In the genomic region with DNA sequence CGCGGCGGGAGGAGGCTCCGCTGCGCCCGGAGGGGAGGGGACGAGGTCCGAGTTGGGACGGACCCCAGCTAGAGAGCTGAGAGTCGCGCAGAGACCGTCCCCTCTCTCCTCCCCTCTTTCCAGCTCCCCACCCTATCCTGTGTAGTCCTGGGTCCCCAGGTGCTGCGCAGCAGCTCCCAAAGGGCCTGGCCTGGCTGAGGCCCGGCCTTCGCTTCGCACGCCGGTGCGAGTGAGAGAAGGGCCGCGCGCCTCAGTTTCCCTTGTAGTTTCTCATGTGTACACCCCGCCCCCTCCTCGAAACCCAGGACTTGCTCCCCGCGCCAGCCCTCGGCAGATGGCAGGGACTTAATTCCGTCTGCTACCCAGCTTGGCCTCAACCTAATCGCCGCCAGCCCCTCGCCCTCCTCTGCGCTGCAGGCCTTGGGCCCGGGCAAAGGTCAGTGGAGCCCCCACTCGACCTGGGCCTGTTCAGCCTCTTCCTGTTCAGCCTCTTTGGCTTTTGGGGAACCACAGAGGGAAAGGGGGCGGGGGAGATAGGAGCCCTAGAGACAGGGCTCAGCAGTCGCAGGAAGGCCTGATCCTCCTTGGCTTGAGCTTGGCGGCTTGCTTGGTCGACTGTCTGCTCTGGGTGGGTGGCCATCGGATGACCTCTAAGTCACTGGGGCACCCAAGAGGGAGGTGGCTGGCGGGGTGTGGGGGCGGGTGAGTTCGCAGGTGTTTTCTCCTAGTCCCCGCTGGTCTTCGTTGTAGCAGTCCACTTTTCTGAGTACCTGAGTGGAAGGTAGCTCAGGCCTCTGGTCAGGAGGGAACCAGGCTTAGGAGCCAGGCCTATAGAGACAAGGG, we compare ENCODE assay signal across 8 cellular contexts. TPM values are rescaled to one million over a fixed set of nuclear protein-coding genes. Genes with fewer than 3 reads are reported as not detected.
DNase-seq lines count a peak whose midpoint lies in the region; ATAC-seq, FAIRE-seq and TF ChIP-seq lines count a peak whose summit lies in the region.

No MANE protein-coding gene starts in this region.

- TF ChIP-seq CTCF in D721Med (IDR thresholded peaks at IDR 0.05; ENCODE audit: insufficient read depth, missing control alignments) (no peak), lung (IDR thresholded peaks at IDR 0.05; ENCODE audit: control extremely low read depth, extremely low read depth) (no peak), tibial artery (IDR thresholded peaks at IDR 0.05) (no peak)

- 8% methylated on average over 41 to 44 of the region's 44 CpGs for WGBS in lung, 2 donors

- DNase-seq in D721Med (ENCODE audit: insufficient read length, low spot score) (peak; percentile 76), HK-2 (ENCODE audit: unreplicated experiment) (peak; percentile 50), T-helper 17 cell (peak in 1 of 3 donors; percentile 17), lung (ENCODE audit: low spot score) (peak; percentile 38), tibial artery (peak in 1 of 2 donors; percentile 73), DMS114 treated with DMSO at 0.1 percent for 48 hours (lab: John Stamatoyannopoulos, UW; ENCODE audit: unreplicated experiment) (no peak)

- ATAC-seq in T-helper 17 cell: no peak
- no peak for ATAC-seq in lung (ENCODE audit: insufficient read depth, low FRiP score)
- ATAC-seq in HG03439 (IDR thresholded peaks at IDR 0.05; ENCODE audit: unreplicated experiment): no peak

- intact Hi-C loops in dendritic cell treated with granulocyte-macrophage colony-stimulating factor and Interleukin-4, amounts not matched to agents 40 ng/mL and 50 ng/mL, for 4 days (cut with micrococcal nuclease): loop anchor here (2.0 kb wide), 1 partner anchor 44 kb away; the partner anchor contains the start of gene PI4KB
- intact Hi-C loops in tibial artery (cut with DNase I; ENCODE audit: low total_unique reads): no loop called here

- H3K4me3 Mint-ChIP-seq in T-helper 17 cell: peak overlapping the region; percentile 97
- H3K4me3 Mint-ChIP-seq in dendritic cell treated with granulocyte-macrophage colony-stimulating factor and Interleukin-4, amounts not matched to agents 40 ng/mL and 50 ng/mL, for 4 days: peak overlapping the region; percentile 97

- peak overlapping the region; percentile 56 for H3K4me3 ChIP-seq in lung
- H3K4me3 ChIP-seq in tibial artery: peak overlapping the region; percentile 70 to 87

- peaks cover 36% of the 10 kb centered on the region for H3K4me1 Mint-ChIP-seq in T-helper 17 cell
- peaks cover 30% of the 10 kb centered on the region for H3K4me1 Mint-ChIP-seq in dendritic cell treated with granulocyte-macrophage colony-stimulating factor and Interleukin-4, amounts not matched to agents 40 ng/mL and 50 ng/mL, for 4 days (ENCODE audit: low read depth)

- H3K27me3 Mint-ChIP-seq in T-helper 17 cell: no peaks in the 10 kb centered on the region
- no peaks in the 10 kb centered on the region for H3K27me3 Mint-ChIP-seq in dendritic cell treated with granulocyte-macrophage colony-stimulating factor and Interleukin-4, amounts not matched to agents 40 ng/mL and 50 ng/mL, for 4 days

- no peaks in the 10 kb centered on the region for H3K9me3 ChIP-seq in T-helper 17 cell (ENCODE audit: control insufficient read depth, low read length, poor library complexity, severe bottlenecking)
- H3K9me3 ChIP-seq in lung (ENCODE audit: control insufficient read depth in 2 of 2, insufficient read depth in 1 of 2, low read length in 1 of 2): no peaks in the 10 kb centered on the region
- H3K9me3 ChIP-seq in tibial artery: no peaks in the 10 kb centered on the region

- H3K27me3 ChIP-seq in lung (ENCODE audit: control insufficient read depth, insufficient read depth) (no peaks in the 10 kb centered on the region), tibial artery (no peaks in the 10 kb centered on the region)

- peak overlapping the region; percentile 95 for H3K27ac Mint-ChIP-seq in T-helper 17 cell
- peak overlapping the region; percentile 96 for H3K27ac Mint-ChIP-seq in dendritic cell treated with granulocyte-macrophage colony-stimulating factor and Interleukin-4, amounts not matched to agents 40 ng/mL and 50 ng/mL, for 4 days

- H3K4me1 ChIP-seq in lung (ENCODE audit: control insufficient read depth in 2 of 2, insufficient read depth in 2 of 2, low read length in 2 of 2) (peaks cover 0 to 8% of the 10 kb centered on the region in 2 donors), tibial artery (peaks cover 0 to 20% (median 19%) of the 10 kb centered on the region in 4 donors)

- H3K27ac ChIP-seq in lung (ENCODE audit: low read depth in 1 of 2, low read length in 1 of 2): peak overlapping the region; percentile 92 to 98
- H3K27ac ChIP-seq in tibial artery: peak overlapping the region; percentile 96

- no peak for FAIRE-seq in D721Med (lab: Jason Lieb, UNC)

- no peaks in the 10 kb centered on the region for H3K9me3 Mint-ChIP-seq in dendritic cell treated with granulocyte-macrophage colony-stimulating factor and Interleukin-4, amounts not matched to agents 40 ng/mL and 50 ng/mL, for 4 days

- peaks cover 4 to 20% of the 10 kb centered on the region in 2 donors for H3K36me3 ChIP-seq in lung (ENCODE audit: control insufficient read depth in 2 of 2, insufficient read depth in 2 of 2, low read length in 2 of 2)
- peaks cover 21 to 35% (median 27%) of the 10 kb centered on the region in 3 donors for H3K36me3 ChIP-seq in tibial artery

- peaks cover 4% of the 10 kb centered on the region for H3K36me3 Mint-ChIP-seq in T-helper 17 cell (ENCODE audit: low read depth)
- peaks cover 62% of the 10 kb centered on the region for H3K36me3 Mint-ChIP-seq in dendritic cell treated with granulocyte-macrophage colony-stimulating factor and Interleukin-4, amounts not matched to agents 40 ng/mL and 50 ng/mL, for 4 days (ENCODE audit: low read depth)

RNA-seq across cellular contexts. Expression of gene ZNF687, which starts 1.0 kb away (rescaled TPM):
- 10 to 100 TPM; 25.9 to 33.8 TPM for total RNA-seq in T-helper 17 cell
- 10 to 100 TPM; 14.0 to 31.2 TPM for total RNA-seq in lung
- 10 to 100 TPM in 1 of 2 donors, 1 to 10 TPM in 1; 9.6 to 13.7 TPM for polyA plus RNA-seq in lung

RNA-seq across cellular contexts. Expression of gene PSMD4, which starts 28.6 kb away (rescaled TPM):
- total RNA-seq in T-helper 17 cell (10 to 100 TPM; 78.4 to 86.0 TPM), lung (100 to 1,000 TPM in 1 of 2 donors, 10 to 100 TPM in 1; 96.9 to 147 TPM)
- polyA plus RNA-seq in lung: 100 to 1,000 TPM; 209 to 212 TPM

RNA-seq across cellular contexts. Expression of gene PI4KB, which starts 44.1 kb away (rescaled TPM):
- 10 to 100 TPM; 73.5 to 81.4 TPM for total RNA-seq in T-helper 17 cell
- 10 to 100 TPM; 48.3 to 65.2 TPM for total RNA-seq in lung
- 10 to 100 TPM; 25.0 to 42.3 TPM for polyA plus RNA-seq in lung
